Comparison of ENCODE assay signal across 8 cellular contexts in genomic region chrX:100409316-100410082, GRCh38. TPM values are rescaled to one million over a fixed set of nuclear protein-coding genes. Genes with fewer than 3 reads are reported as not detected.
DNase-seq lines count a peak whose midpoint lies in the region; ATAC-seq and TF ChIP-seq lines count a peak whose summit lies in the region.

No MANE protein-coding gene starts in this region.

- no peak overlapping the region for H3K27ac ChIP-seq in esophagus squamous epithelium
- no peak overlapping the region for H3K27ac ChIP-seq in trophoblast cell (ENCODE audit: low read depth, low read length)

- H3K79me2 ChIP-seq in trophoblast cell (ENCODE audit: control insufficient read depth, insufficient read depth, low read length, poor library complexity): no peaks in the 10 kb centered on the region

- DNase-seq in NT2/D1 (ENCODE audit: low read depth, low spot score) (no peak), esophagus squamous epithelium (lab: John Stamatoyannopoulos, UW) (no peak), trophoblast cell (no peak)

- no peak overlapping the region for H2BK5ac ChIP-seq in trophoblast cell (ENCODE audit: low read depth, low read length, poor library complexity)

- H3K36me3 ChIP-seq in NT2/D1 (ENCODE audit: insufficient read depth, insufficient read length, low read length) (peaks cover 12% of the 10 kb centered on the region), esophagus squamous epithelium (no peaks in the 10 kb centered on the region), trophoblast cell (ENCODE audit: control insufficient read depth in 1 of 2, insufficient read depth in 2 of 2, low read length in 2 of 2) (no peaks in the 10 kb centered on the region)

- H2BK12ac ChIP-seq in trophoblast cell (ENCODE audit: low read length): no peak overlapping the region

- peak overlapping the region; percentile 83 for H3K4me2 ChIP-seq in trophoblast cell (ENCODE audit: low read length)

- H3K27me3 ChIP-seq in NT2/D1 (ENCODE audit: insufficient read depth, insufficient read length): peaks cover 65% of the 10 kb centered on the region
- peaks cover 0 to 78% (median 17%) of the 10 kb centered on the region in 4 donors for H3K27me3 ChIP-seq in esophagus squamous epithelium
- H3K27me3 ChIP-seq in trophoblast cell (ENCODE audit: insufficient read depth, low read length): peaks cover 47% of the 10 kb centered on the region

- peak overlapping the region; percentile 16; the same call in 1 of the 2 replicates for H3K4me3 ChIP-seq in GM08714 (ENCODE audit: low read length)
- peak overlapping the region; percentile 63 for H3K4me3 ChIP-seq in NT2/D1 (ENCODE audit: insufficient read length, low read depth)
- peak overlapping the region; percentile 23 to 63 (median 42) for H3K4me3 ChIP-seq in esophagus squamous epithelium
- peak overlapping the region; percentile 68 for H3K4me3 ChIP-seq in trophoblast cell (ENCODE audit: low read depth, low read length)

- TF ChIP-seq CTCF in esophagus squamous epithelium (IDR thresholded peaks at IDR 0.05): no peak

- H3K18ac ChIP-seq in trophoblast cell (ENCODE audit: low read length): no peak overlapping the region

- no peak overlapping the region for H2AK5ac ChIP-seq in trophoblast cell (ENCODE audit: low read length)

- peak overlapping the region; percentile 83 for H3K9ac ChIP-seq in NT2/D1 (ENCODE audit: insufficient read length, low read depth)
- H3K9ac ChIP-seq in trophoblast cell (ENCODE audit: low read length): no peak overlapping the region

- H4K91ac ChIP-seq in trophoblast cell (ENCODE audit: low read depth, low read length): no peak overlapping the region

- no peak for TF ChIP-seq POLR2A in esophagus squamous epithelium (IDR thresholded peaks at IDR 0.05)

- no peak for ATAC-seq in HG03175 (IDR thresholded peaks at IDR 0.05; ENCODE audit: unreplicated experiment)
- ATAC-seq in GM19324 (IDR thresholded peaks at IDR 0.05; ENCODE audit: low FRiP score, unreplicated experiment): no peak
- ATAC-seq in GM18909 (IDR thresholded peaks at IDR 0.05; ENCODE audit: poor library complexity, unreplicated experiment): no peak
- no peak for ATAC-seq in activated CD4-positive, CD25-positive, alpha-beta regulatory T cell treated with anti-CD3 and anti-CD28 coated beads, Interleukin-2, amount 50 U/mL, for 24 hours

- 0 to 26% methylated on average over 2 to 19 of the region's 61 CpGs for WGBS in esophagus squamous epithelium, 2 donors
- WGBS in trophoblast cell (ENCODE audit: extremely low coverage, insufficient coverage, insufficient read length): no CpG with 5 or more reads among the region's 61 CpGs

- H4K8ac ChIP-seq in trophoblast cell (ENCODE audit: low read depth, low read length): no peak overlapping the region

- H3K4ac ChIP-seq in trophoblast cell (ENCODE audit: low read depth, low read length): no peak overlapping the region

- H3K14ac ChIP-seq in trophoblast cell (ENCODE audit: low read length): no peak overlapping the region

- H2AFZ ChIP-seq in trophoblast cell (ENCODE audit: insufficient read depth, low read length, poor library complexity): no peak overlapping the region

- no peak overlapping the region for H4K12ac ChIP-seq in trophoblast cell (ENCODE audit: low read depth, low read length)

- no peak overlapping the region for H2BK120ac ChIP-seq in trophoblast cell (ENCODE audit: insufficient read depth, low read length, poor library complexity)

- H3K4me1 ChIP-seq in NT2/D1 (ENCODE audit: insufficient read depth, insufficient read length) (peaks cover 4% of the 10 kb centered on the region), esophagus squamous epithelium (peaks cover 0 to 36% (median 4%) of the 10 kb centered on the region in 3 donors), trophoblast cell (ENCODE audit: control insufficient read depth in 1 of 2, insufficient read depth in 2 of 2, low read length in 2 of 2) (peaks cover 8 to 15% of the 10 kb centered on the region in 2 experiments)

- H3K23ac ChIP-seq in trophoblast cell (ENCODE audit: low read length): no peak overlapping the region

- no peaks in the 10 kb centered on the region for H3K79me1 ChIP-seq in trophoblast cell (ENCODE audit: low read length)

- intact Hi-C loops in esophagus squamous epithelium (cut with DNase I): no loop called here

- peaks cover 15% of the 10 kb centered on the region; the same call in 1 of the 2 replicates for H3K9me3 ChIP-seq in NT2/D1 (ENCODE audit: insufficient read depth, low read length)
- H3K9me3 ChIP-seq in esophagus squamous epithelium: peaks cover 0 to 18% (median 0%) of the 10 kb centered on the region in 3 donors
- peaks cover 13% of the 10 kb centered on the region for H3K9me3 ChIP-seq in trophoblast cell (ENCODE audit: insufficient read depth, low read depth, low read length)

RNA-seq across cellular contexts. Expression of gene PCDH19, which starts 0.6 kb away (rescaled TPM):
- total RNA-seq in esophagus squamous epithelium: under 1 TPM; 0.08 to 0.76 (median 0.41) TPM
- 2.3 and 2.5 TPM in 2 replicates for polyA plus RNA-seq in trophoblast cell (2013)

Comparison
In these comparisons a context has a peak if more than half of its experiments do, and no peak if none do; other contexts are left out.
1. H3K4me3 ChIP-seq: peak in every context shown above with its lines; median percentile 68 in trophoblast cell; 63 in NT2/D1; 42 in esophagus squamous epithelium; 16 in GM08714.